ENCODE assay signal across 25 cellular contexts in the genomic region with DNA sequence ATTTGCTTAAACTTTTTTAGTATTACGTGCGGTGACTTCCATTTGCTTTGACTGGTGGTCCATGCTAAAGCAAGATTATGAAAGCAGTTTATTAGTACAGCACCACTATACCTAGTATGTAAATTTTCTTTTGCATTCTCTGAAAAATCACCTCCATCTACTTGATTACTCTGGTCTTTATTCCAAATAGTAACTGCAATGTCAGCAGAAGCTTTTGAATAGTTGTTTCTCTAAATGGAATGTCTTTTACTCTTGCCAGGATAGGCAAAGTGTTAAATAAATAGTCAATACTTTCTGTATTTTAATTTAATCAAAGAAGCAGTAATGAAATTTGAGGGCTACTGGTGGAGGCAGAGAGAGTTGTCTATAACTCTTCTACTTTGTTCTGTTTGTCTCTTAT.
"Had no signal": no experiment of that assay in that cellular context is flagged by ENCODE, and none has a peak within 500 bp of the region (broad histone marks: within the 10 kb centered on the region; RNA-seq: fewer than 3 reads in every experiment).

No MANE protein-coding gene starts in this region.

- H3K27me3 ChIP-seq: colonic mucosa, esophagus squamous epithelium, gastrocnemius medialis, left lung had no signal

- H3K27ac ChIP-seq: colonic mucosa, epithelial cell of prostate, esophagus squamous epithelium, gastrocnemius medialis, heart right ventricle, left lung, lower lobe of right lung had no signal

- H3K9me3 ChIP-seq: colonic mucosa, gastrocnemius medialis, lower lobe of right lung, mucosa of descending colon had no signal

- ATAC-seq: effector memory CD8-positive, alpha-beta T cell; esophagus mucosa; gastrocnemius medialis; heart right ventricle; left cardiac atrium; left lung; left ventricle myocardium superior; lower lobe of right lung; mucosa of descending colon had no signal

- FAIRE-seq: endometrium, islet of Langerhans, keratinocyte had no signal

- H3K4me1 ChIP-seq: colonic mucosa, esophagus squamous epithelium, gastrocnemius medialis, heart right ventricle, left lung, lower lobe of right lung had no signal

- DNase-seq: colonic mucosa; cortex of kidney; effector CD8-positive, alpha-beta T cell; effector memory CD8-positive, alpha-beta T cell; endodermal cell; erythroblast; esophagus squamous epithelium; foreskin fibroblast; foreskin melanocyte; gastrocnemius medialis; glutamatergic neuron; head of caudate nucleus; heart right ventricle; hippocampal formation; left cardiac atrium; left lung; left ventricle myocardium superior; lower lobe of right lung; mesenchymal stem cell; mucosa of descending colon had no signal

- H3K4me3 ChIP-seq: colonic mucosa, esophagus squamous epithelium, gastrocnemius medialis, heart right ventricle, left lung, lower lobe of right lung, mucosa of descending colon had no signal

- H3K36me3 ChIP-seq: colonic mucosa, esophagus squamous epithelium, gastrocnemius medialis, heart right ventricle, left lung, lower lobe of right lung had no signal
